11 cellular contexts compared by ENCODE assay signal in genomic region chr3:16427309-16427965, GRCh38.
DNase-seq lines count a peak whose midpoint lies in the region; ATAC-seq and TF ChIP-seq lines count a peak whose summit lies in the region.
"Had no signal": no experiment of that assay in that cellular context is flagged by ENCODE, and none has a peak within 500 bp of the region (broad histone marks: within the 10 kb centered on the region; RNA-seq: fewer than 3 reads in every experiment).

No MANE protein-coding gene starts in this region.

- H3K36me3 ChIP-seq in HEK293 (ENCODE audit: control insufficient read depth in 2 of 2, insufficient read depth in 1 of 2, low read length in 2 of 2) = peaks cover 0 to 4% of the 10 kb centered on the region in 2 experiments; a peak in 1 of 3 replicates
- peaks cover 6 to 9% of the 10 kb centered on the region in 2 donors for H3K36me3 ChIP-seq in ascending aorta

- CTCF ChIA-PET in HEK293 (lab: Yijun Ruan, JAX) = interaction anchor here (0.9 kb wide), 1 partner anchor 50 kb away, joined by 3 read pairs; no protein-coding TSS in a partner anchor

- no peak overlapping the region for H3K27ac ChIP-seq in HEK293 (ENCODE audit: extremely low read depth, low read depth, low read length)
- H3K27ac ChIP-seq in ascending aorta = peak overlapping the region; percentile 39 to 68

- DNase-seq in ascending aorta (ENCODE audit: low spot score in 2 of 2) (peak in 1 of 2 donors; percentile 74), left ventricle myocardium superior (no peak), cortex of kidney (lab: John Stamatoyannopoulos, UW) (no peak), NCI-H82 (lab: John Stamatoyannopoulos, UW) (no peak), amygdala (lab: John Stamatoyannopoulos, UW) (no peak)
- no peak for DNase-seq in stimulated activated naive B cell treated with anti-CD40 and anti-IgM and Interleukin-4, amounts not matched to agents 10 μg/mL and 1 μg/mL and 100 μg/mL, for 72 hours
- DNase-seq: H9; stimulated activated naive CD8-positive, alpha-beta T cell treated with anti-CD3 and anti-CD28 coated beads, Interleukin-15, Interleukin-2, amounts not matched to agents 100 U/mL and 50 U/mL, for 24 hours had no signal

- H3K4me1 Mint-ChIP-seq in stimulated activated naive B cell treated with anti-CD40 and anti-IgM and Interleukin-4, amounts not matched to agents 10 μg/mL and 1 μg/mL and 100 μg/mL, for 72 hours = peaks cover 49 to 94% of the 10 kb centered on the region in 2 donors
- H3K4me1 Mint-ChIP-seq: neural crest cell had no signal

- POLR2A ChIA-PET in HEK293 (lab: Yijun Ruan, JAX) = no interaction called here

- no peaks in the 10 kb centered on the region for H3K27me3 Mint-ChIP-seq in stimulated activated naive B cell treated with anti-CD40 and anti-IgM and Interleukin-4, amounts not matched to agents 10 μg/mL and 1 μg/mL and 100 μg/mL, for 72 hours

- peak overlapping the region; percentile 84 for H3K27ac Mint-ChIP-seq in stimulated activated naive B cell treated with anti-CD40 and anti-IgM and Interleukin-4, amounts not matched to agents 10 μg/mL and 1 μg/mL and 100 μg/mL, for 72 hours
- H3K27ac Mint-ChIP-seq: H9 had no signal

- ATAC-seq in left ventricle myocardium superior = peak; percentile 97
- ATAC-seq in stimulated activated naive B cell treated with anti-CD40 and anti-IgM and Interleukin-4, amounts not matched to agents 10 μg/mL and 1 μg/mL and 100 μg/mL, for 72 hours (replicated peaks) = no peak
- no peak for ATAC-seq in HG02623 (IDR thresholded peaks at IDR 0.05; ENCODE audit: unreplicated experiment)
- ATAC-seq: stimulated activated naive CD8-positive, alpha-beta T cell treated with anti-CD3 and anti-CD28 coated beads, Interleukin-15, Interleukin-2, amounts not matched to agents 100 U/mL and 50 U/mL, for 24 hours had no signal

- intact Hi-C loops in ascending aorta (cut with DNase I) (no loop called here), left ventricle myocardium superior (cut with micrococcal nuclease) (no loop called here)

- H3K36me3 Mint-ChIP-seq in stimulated activated naive B cell treated with anti-CD40 and anti-IgM and Interleukin-4, amounts not matched to agents 10 μg/mL and 1 μg/mL and 100 μg/mL, for 72 hours = peaks cover 85 to 92% of the 10 kb centered on the region in 2 donors

- H3K27me3 ChIP-seq in ascending aorta = no peaks in the 10 kb centered on the region

- H3K4me3 ChIP-seq in HEK293 (ENCODE audit: low read depth, low read length) = no peak overlapping the region
- no peak overlapping the region for H3K4me3 ChIP-seq in ascending aorta

- H3K9me3 Mint-ChIP-seq in stimulated activated naive B cell treated with anti-CD40 and anti-IgM and Interleukin-4, amounts not matched to agents 10 μg/mL and 1 μg/mL and 100 μg/mL, for 72 hours = peaks cover 6 to 7% of the 10 kb centered on the region in 2 donors
- H3K9me3 Mint-ChIP-seq: H9, neural crest cell had no signal

- no peak for TF ChIP-seq CTCF in HEK293 (tag by site-specific recombination; IDR thresholded peaks at IDR 0.05)
- no peak for TF ChIP-seq CTCF in ascending aorta (IDR thresholded peaks at IDR 0.05)

- H3K4me1 ChIP-seq in HEK293 (ENCODE audit: control insufficient read depth, insufficient read depth, low read length) (no peaks in the 10 kb centered on the region), ascending aorta (peaks cover 6 to 10% of the 10 kb centered on the region in 2 donors)

- no peaks in the 10 kb centered on the region for H3K9me3 ChIP-seq in HEK293 (ENCODE audit: control insufficient read depth, insufficient read depth, low read depth, low read length)
- no peaks in the 10 kb centered on the region for H3K9me3 ChIP-seq in ascending aorta

- H3K4me3 Mint-ChIP-seq in stimulated activated naive B cell treated with anti-CD40 and anti-IgM and Interleukin-4, amounts not matched to agents 10 μg/mL and 1 μg/mL and 100 μg/mL, for 72 hours = peak overlapping the region; percentile 11 to 16
- H3K4me3 Mint-ChIP-seq: H9, neural crest cell had no signal

TF ChIP-seq in HEK293, 187 proteins besides CTCF, POLR2A, EP300 and RAD21:
- TF ChIP-seq ZFHX2 (tag by site-specific recombination; conservative IDR thresholded peaks at IDR 0.05) (peak; percentile 47), ZNF433 (tag by site-specific recombination; IDR thresholded peaks at IDR 0.05; ENCODE audit: low read depth) (no peak), ZNF362 (tag by site-specific recombination; IDR thresholded peaks at IDR 0.05) (no peak), EGR2 (tag by site-specific recombination; IDR thresholded peaks at IDR 0.05; ENCODE audit: low read depth) (peak; percentile 79; the same call in 1 of the 2 replicates), ZNF768 (tag by site-specific recombination; IDR thresholded peaks at IDR 0.05) (no peak), IKZF3 (tag by site-specific recombination; IDR thresholded peaks at IDR 0.05) (no peak), SP3 (tag by site-specific recombination; IDR thresholded peaks at IDR 0.05) (no peak)
